In genomic region chr2:163778045-163778753, GRCh38 we compare ENCODE assay signal across 1 cellular context.
TF ChIP-seq lines count a peak whose summit lies in the region.

No MANE protein-coding gene starts in this region.

TF ChIP-seq in HEK293, 187 proteins besides CTCF, POLR2A, EP300 and RAD21 (continued from another document):
- TF ChIP-seq ZNF785 (tag by site-specific recombination; IDR thresholded peaks at IDR 0.05) (no peak), ZNF510 (tag by site-specific recombination; IDR thresholded peaks at IDR 0.05; ENCODE audit: insufficient replicate concordance) (no peak)
